In genomic region chr17:55576237-55576998, GRCh38 we compare ENCODE assay signal across 8 cellular contexts.
DNase-seq lines count a peak whose midpoint lies in the region; ATAC-seq and TF ChIP-seq lines count a peak whose summit lies in the region.

No MANE protein-coding gene starts in this region.

- H3K36me3 ChIP-seq in BLaER1 treated with 17β-estradiol and CSF1 and Interleukin-3, amounts not matched to agents 10 nM and 100 nM, result no peaks in the 10 kb centered on the region
- H3K36me3 ChIP-seq in RWPE2 (ENCODE audit: low read depth), result no peaks in the 10 kb centered on the region
- H3K36me3 ChIP-seq in skeletal muscle tissue (ENCODE audit: control insufficient read depth in 3 of 3, insufficient read depth in 3 of 3, low read length in 3 of 3), result no peaks in the 10 kb centered on the region

- H3K9ac ChIP-seq in BLaER1 treated with 17β-estradiol and CSF1 and Interleukin-3, amounts not matched to agents 10 nM and 100 nM, result peak overlapping the region; percentile 57 to 76 (median 71); a peak in 21 of 22 replicates
- peak overlapping the region; percentile 11 to 73 (median 71) for H3K9ac ChIP-seq in skeletal muscle tissue (ENCODE audit: low read depth in 1 of 3, low read length in 3 of 3)

- no peaks in the 10 kb centered on the region for H3K27me3 ChIP-seq in BLaER1 treated with 17β-estradiol and CSF1 and Interleukin-3, amounts not matched to agents 10 nM and 100 nM
- H3K27me3 ChIP-seq in RWPE2 (ENCODE audit: insufficient read depth, poor library complexity, severe bottlenecking), result no peaks in the 10 kb centered on the region
- no peaks in the 10 kb centered on the region for H3K27me3 ChIP-seq in skeletal muscle tissue (ENCODE audit: control insufficient read depth in 3 of 3, insufficient read depth in 3 of 3, low read length in 3 of 3)

- ATAC-seq in HG02571 (IDR thresholded peaks at IDR 0.05; ENCODE audit: unreplicated experiment), result peak; percentile 21
- ATAC-seq in RWPE2 (ENCODE audit: low read depth), result peak; percentile 94

- H3K4me1 ChIP-seq in BLaER1 treated with 17β-estradiol and CSF1 and Interleukin-3, amounts not matched to agents 10 nM and 100 nM, result peaks cover 16 to 33% (median 25%) of the 10 kb centered on the region in 10 experiments
- H3K4me1 ChIP-seq in RWPE2 (ENCODE audit: insufficient read depth, poor library complexity, severe bottlenecking), result peaks cover 11% of the 10 kb centered on the region
- H3K4me1 ChIP-seq in skeletal muscle tissue (ENCODE audit: control insufficient read depth in 3 of 3, insufficient read depth in 3 of 3, low read length in 3 of 3), result peaks cover 0 to 7% (median 6%) of the 10 kb centered on the region in 3 donors

- H3K4me3 ChIP-seq in BLaER1 treated with 17β-estradiol and CSF1 and Interleukin-3, amounts not matched to agents 10 nM and 100 nM, result peak overlapping the region in 6 of 10 experiments; percentile 16 to 49 (median 42); a peak in 6 of 20 replicates
- no peak overlapping the region for H3K4me3 ChIP-seq in RWPE2 (ENCODE audit: severe bottlenecking)
- peak overlapping the region; percentile 42 for H3K4me3 ChIP-seq in fibroblast of the aortic adventitia (ENCODE audit: low read depth, low read length)
- H3K4me3 ChIP-seq in skeletal muscle tissue (ENCODE audit: low read length in 3 of 3), result peak overlapping the region; percentile 51 to 66 (median 62)

- no peaks in the 10 kb centered on the region for H4K20me1 ChIP-seq in BLaER1 treated with 17β-estradiol and CSF1 and Interleukin-3, amounts not matched to agents 10 nM and 100 nM

- H3K27ac ChIP-seq in BLaER1 treated with 17β-estradiol and CSF1 and Interleukin-3, amounts not matched to agents 10 nM and 100 nM, result peak overlapping the region; percentile 36 to 87 (median 77); a peak in 21 of 22 replicates
- H3K27ac ChIP-seq in RWPE2 (ENCODE audit: poor library complexity, severe bottlenecking) (peak overlapping the region; percentile 14), skeletal muscle tissue (ENCODE audit: low read depth, low read length) (peak overlapping the region; percentile 74)

- no peak for DNase-seq in RWPE2 (ENCODE audit: low spot score)
- DNase-seq in fibroblast of the aortic adventitia (ENCODE audit: low read depth), result peak; percentile 87
- DNase-seq in SHP77 treated with DMSO at 0.1 percent for 48 hours (lab: John Stamatoyannopoulos, UW), result no peak
- no peak for DNase-seq in activated naive CD4-positive, alpha-beta T cell treated with Interleukin-2 at 50 U/mL for 16 hours
- no peak for DNase-seq in NCI-H1694 treated with DMSO at 0.1 percent for 48 hours (lab: John Stamatoyannopoulos, UW)

- H3K9me3 ChIP-seq in BLaER1 treated with 17β-estradiol and CSF1 and Interleukin-3, amounts not matched to agents 10 nM and 100 nM (replicated peaks in 1 of 11), result peaks cover 0 to 9% (median 4%) of the 10 kb centered on the region in 11 experiments; a peak in 5 of 22 replicates
- H3K9me3 ChIP-seq in RWPE2 (ENCODE audit: severe bottlenecking) (no peaks in the 10 kb centered on the region), skeletal muscle tissue (ENCODE audit: control insufficient read depth in 3 of 3, low read length in 3 of 3) (no peaks in the 10 kb centered on the region)

- peak overlapping the region; percentile 57 to 90 (median 66) for H3K4me2 ChIP-seq in BLaER1 treated with 17β-estradiol and CSF1 and Interleukin-3, amounts not matched to agents 10 nM and 100 nM

- TF ChIP-seq CTCF in RWPE2 (IDR thresholded peaks at IDR 0.05; ENCODE audit: poor library complexity, severe bottlenecking) (no peak), fibroblast of the aortic adventitia (IDR thresholded peaks at IDR 0.05; ENCODE audit: insufficient read depth, low read length) (no peak)

Comparison
In these comparisons a context has a peak if more than half of its experiments do, and no peak if none do; other contexts are left out.
1. H3K27ac ChIP-seq: peak in every context shown above with its lines; median percentile 77 in BLaER1 treated with 17β-estradiol and CSF1 and Interleukin-3, amounts not matched to agents 10 nM and 100 nM; 74 in skeletal muscle tissue; 14 in RWPE2.